18 cellular contexts compared by ENCODE assay signal in genomic region chr14:22748691-22749090, GRCh38. TPM values are rescaled to one million over a fixed set of nuclear protein-coding genes. Genes with fewer than 3 reads are reported as not detected.
DNase-seq lines count a peak whose midpoint lies in the region; ATAC-seq and TF ChIP-seq lines count a peak whose summit lies in the region.
"Had no signal": no experiment of that assay in that cellular context is flagged by ENCODE, and none has a peak within 500 bp of the region (broad histone marks: within the 10 kb centered on the region; RNA-seq: fewer than 3 reads in every experiment).

No MANE protein-coding gene starts in this region.

- peak overlapping the region; percentile 3 to 91 (median 86) for H3K4me3 Mint-ChIP-seq in naive B cell
- no peak overlapping the region for H3K4me3 Mint-ChIP-seq in activated CD4-positive, alpha-beta memory T cell treated with anti-CD3 and anti-CD28 coated beads, Interleukin-2, amount 10 ng/mL, durations not matched to agents 7 days and 5 days
- H3K4me3 Mint-ChIP-seq: natural killer cell treated with Interleukin-12 subunit alpha and Interleukin-12 subunit beta and Interleukin-15 and Interleukin-18, amount 100 ng/mL, for 72 hours had no signal

- no peaks in the 10 kb centered on the region for H3K27me3 Mint-ChIP-seq in naive B cell
- H3K27me3 Mint-ChIP-seq in activated CD4-positive, alpha-beta memory T cell treated with anti-CD3 and anti-CD28 coated beads, Interleukin-2, amount 10 ng/mL, durations not matched to agents 7 days and 5 days = peaks cover 46% of the 10 kb centered on the region

- peak; percentile 87 to 91 for ATAC-seq in naive B cell (ENCODE audit: low read depth in 2 of 2)
- ATAC-seq: esophagus mucosa; heart left ventricle; left colon; natural killer cell treated with Interleukin-12 subunit alpha and Interleukin-12 subunit beta and Interleukin-15 and Interleukin-18, amount 100 ng/mL, for 72 hours; right cardiac atrium had no signal

- no peaks in the 10 kb centered on the region for H3K36me3 Mint-ChIP-seq in naive B cell
- H3K36me3 Mint-ChIP-seq in activated CD4-positive, alpha-beta memory T cell treated with anti-CD3 and anti-CD28 coated beads, Interleukin-2, amount 10 ng/mL, durations not matched to agents 7 days and 5 days (ENCODE audit: low read depth) = no peaks in the 10 kb centered on the region
- H3K36me3 Mint-ChIP-seq: natural killer cell treated with Interleukin-12 subunit alpha and Interleukin-12 subunit beta and Interleukin-15 and Interleukin-18, amount 100 ng/mL, for 72 hours had no signal

- POLR2A ChIA-PET in GM10248 (lab: Yijun Ruan, JAX) = no interaction called here
- POLR2A ChIA-PET in activated CD4-positive, alpha-beta memory T cell treated with anti-CD3 and anti-CD28 coated beads, Interleukin-2, amount 10 ng/mL, durations not matched to agents 7 days and 5 days (lab: Charles Lee) = interaction anchor here (1.4 kb wide), 2 partner anchors 17 kb away, joined by 4 to 5 read pairs; partner anchors contain the start of gene OXA1L

- TF ChIP-seq EP300 in Ishikawa (IDR thresholded peaks at IDR 0.05; ENCODE audit: borderline replicate concordance) = no peak

- peak; percentile 45 for DNase-seq in GM10248 (ENCODE audit: extremely low spot score)
- DNase-seq in RPMI8226 = peak; percentile 41
- peak; percentile 48 for DNase-seq in naive B cell
- no peak for DNase-seq in activated CD4-positive, alpha-beta memory T cell treated with anti-CD3 and anti-CD28 coated beads, Interleukin-2, amount 10 ng/mL, durations not matched to agents 7 days and 5 days
- DNase-seq in occipital lobe (lab: John Stamatoyannopoulos, UW) = no peak
- DNase-seq in inferior parietal cortex (ENCODE audit: extremely low spot score) = no peak
- DNase-seq: activated CD4-positive, alpha-beta T cell treated with anti-CD3 and anti-CD28 coated beads, Interleukin-2, amount 50 U/mL, for 4 hours; aorta; heart left ventricle; left colon; NCI-H345; right cardiac atrium; stimulated activated CD4-positive, alpha-beta T cell treated with anti-CD3 and anti-CD28 coated beads, Interleukin-2, amount 100 ng/mL, for 24 hours; T1000 had no signal

- peak; percentile 18 for TF ChIP-seq CTCF in GM10248 (IDR thresholded peaks at IDR 0.05; ENCODE audit: control extremely low read depth, extremely low read depth, low read depth, missing control alignments)

- H3K9me3 Mint-ChIP-seq in naive B cell = no peaks in the 10 kb centered on the region
- H3K9me3 Mint-ChIP-seq in activated CD4-positive, alpha-beta memory T cell treated with anti-CD3 and anti-CD28 coated beads, Interleukin-2, amount 10 ng/mL, durations not matched to agents 7 days and 5 days = no peaks in the 10 kb centered on the region
- H3K9me3 Mint-ChIP-seq: activated T-helper 2 cell treated with anti-CD3 and anti-CD28 coated beads, Interferon-gamma antibody, Interleukin-2, Interleukin-4, amounts not matched to agents 10 μg/mL and 5 μg/mL and 100 μg/mL, durations not matched to agents 14 hours and 24 hours and 36 hours; natural killer cell treated with Interleukin-12 subunit alpha and Interleukin-12 subunit beta and Interleukin-15 and Interleukin-18, amount 100 ng/mL, for 72 hours had no signal

- 0 out of 2 replicates have a peak, but pooled peaks have one; percentile 10 for TF ChIP-seq RAD21 in Ishikawa (IDR thresholded peaks at IDR 0.05; ENCODE audit: low read depth)

- peaks cover 10 to 23% (median 15%) of the 10 kb centered on the region in 3 donors for H3K4me1 Mint-ChIP-seq in naive B cell
- H3K4me1 Mint-ChIP-seq in activated CD4-positive, alpha-beta memory T cell treated with anti-CD3 and anti-CD28 coated beads, Interleukin-2, amount 10 ng/mL, durations not matched to agents 7 days and 5 days = peaks cover 6% of the 10 kb centered on the region

- CTCF ChIA-PET in GM10248 (lab: Yijun Ruan, JAX) = interaction anchor here (0.9 to 2.4 kb wide), 7 partner anchors 9 to 143 kb away, joined by 3 to 14 read pairs (median 4); no protein-coding TSS in a partner anchor
- CTCF ChIA-PET in activated CD4-positive, alpha-beta memory T cell treated with anti-CD3 and anti-CD28 coated beads, Interleukin-2, amount 10 ng/mL, durations not matched to agents 7 days and 5 days (lab: Charles Lee) = interaction anchor here (0.6 to 2.4 kb wide), 4 partner anchors 17 to 169 kb away, joined by 3 to 5 read pairs (median 3); partner anchors contain the start of gene OXA1L

- H3K27ac Mint-ChIP-seq in naive B cell = peak overlapping the region; percentile 88 to 98 (median 95)
- no peak overlapping the region for H3K27ac Mint-ChIP-seq in activated CD4-positive, alpha-beta memory T cell treated with anti-CD3 and anti-CD28 coated beads, Interleukin-2, amount 10 ng/mL, durations not matched to agents 7 days and 5 days
- H3K27ac Mint-ChIP-seq: activated T-helper 2 cell treated with anti-CD3 and anti-CD28 coated beads, Interferon-gamma antibody, Interleukin-2, Interleukin-4, amounts not matched to agents 10 μg/mL and 5 μg/mL and 100 μg/mL, durations not matched to agents 14 hours and 24 hours and 36 hours; natural killer cell treated with Interleukin-12 subunit alpha and Interleukin-12 subunit beta and Interleukin-15 and Interleukin-18, amount 100 ng/mL, for 72 hours had no signal

TF ChIP-seq in Ishikawa, 13 proteins besides CTCF, POLR2A, EP300 and RAD21:
- no peak for TF ChIP-seq EGR1 (IDR thresholded peaks at IDR 0.05)
- no peak for TF ChIP-seq MAX (IDR thresholded peaks at IDR 0.05)
- TF ChIP-seq CEBPB (IDR thresholded peaks at IDR 0.05) = no peak
- no peak for TF ChIP-seq TAF1 (IDR thresholded peaks at IDR 0.05; ENCODE audit: low read depth)
- no peak for TF ChIP-seq USF1 (IDR thresholded peaks at IDR 0.05)
- TF ChIP-seq TCF12 (IDR thresholded peaks at IDR 0.05; ENCODE audit: low read depth) = no peak
- no peak for TF ChIP-seq CREB1 (IDR thresholded peaks at IDR 0.05; ENCODE audit: low read depth)
- TF ChIP-seq REST (IDR thresholded peaks at IDR 0.05; ENCODE audit: low read depth) = no peak
- TF ChIP-seq TEAD4 (IDR thresholded peaks at IDR 0.05) = no peak
- TF ChIP-seq ZBTB7A (IDR thresholded peaks at IDR 0.05; ENCODE audit: low read depth) = no peak
- no peak for TF ChIP-seq YY1 (IDR thresholded peaks at IDR 0.05; ENCODE audit: low read depth)
- TF ChIP-seq NFIC (IDR thresholded peaks at IDR 0.05) = no peak
- no peak for TF ChIP-seq FOXM1 (IDR thresholded peaks at IDR 0.05; ENCODE audit: borderline replicate concordance, low read depth)

RNA-seq across cellular contexts. Expression of gene OXA1L, which starts 17.8 kb away (rescaled TPM):
- polyA plus RNA-seq in naive B cell (ENCODE audit: low read depth in 6 of 6) = 10 to 100 TPM; 56.9 to 83.5 (median 74.4) TPM
- 100 to 1,000 TPM; 118 to 122 TPM for total RNA-seq in activated CD4-positive, alpha-beta memory T cell treated with anti-CD3 and anti-CD28 coated beads, Interleukin-2, amount 10 ng/mL, durations not matched to agents 7 days and 5 days
- 33.5 TPM for total RNA-seq in occipital lobe

Comparison
In these comparisons a context has a peak if more than half of its experiments do, and no peak if none do; other contexts are left out.
1. DNase-seq: peak in GM10248 (single experiment), RPMI8226 (single experiment) and naive B cell (single experiment); none in activated CD4-positive, alpha-beta memory T cell treated with anti-CD3 and anti-CD28 coated beads, Interleukin-2, amount 10 ng/mL, durations not matched to agents 7 days and 5 days (single experiment), occipital lobe (single experiment) and inferior parietal cortex (single experiment).